In the genomic region with DNA sequence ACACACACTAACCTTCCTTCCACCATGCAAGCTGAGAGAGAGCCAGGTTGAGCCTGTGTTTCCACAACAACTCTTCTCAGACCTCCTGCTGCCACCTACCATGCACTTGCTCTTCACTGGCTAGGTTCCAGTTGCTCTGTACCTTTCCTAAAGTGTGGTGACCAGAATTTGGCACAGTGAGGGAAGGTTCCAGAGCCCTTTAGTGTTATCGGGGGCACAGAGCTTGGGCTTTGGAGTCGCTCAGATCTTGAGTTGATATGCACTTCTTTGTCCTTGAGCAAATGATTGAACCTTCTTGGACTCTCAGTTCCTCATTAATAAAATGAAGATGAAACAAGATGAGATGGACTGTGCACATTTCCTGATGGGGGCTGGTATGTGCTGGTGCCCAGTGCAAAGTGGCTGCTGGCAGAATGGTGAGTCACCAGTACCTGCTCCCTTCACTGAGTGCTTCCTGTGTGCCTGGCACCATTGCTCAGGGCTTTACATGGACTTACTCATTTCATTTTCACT, we compare ENCODE assay signal across 8 cellular contexts. TPM values are rescaled to one million over a fixed set of nuclear protein-coding genes. Genes with fewer than 3 reads are reported as not detected.
A peak's percentile ranks its signal among the peaks of the same experiment; 100 is the strongest.
DNase-seq lines count a peak whose midpoint lies in the region; ATAC-seq and TF ChIP-seq lines count a peak whose summit lies in the region.

No MANE protein-coding gene starts in this region.

- DNase-seq in GM10248 (ENCODE audit: extremely low spot score) (peak; percentile 23), epithelial cell of prostate (ENCODE audit: low read depth, low spot score) (peak; percentile 57), A673 (ENCODE audit: low spot score) (no peak), gastrocnemius medialis (no peak), sciatic nerve (ENCODE audit: low spot score) (no peak)

- no peak overlapping the region for H3K4me3 ChIP-seq in A673 (ENCODE audit: low read depth, low read length, poor library complexity, severe bottlenecking)
- no peak overlapping the region for H3K4me3 ChIP-seq in gastrocnemius medialis

- no TSS peak for BruUV-seq in A673 (replicated peaks; lab: Mats Ljungman, UMichigan)

- peak; percentile 92 for ATAC-seq in GM21390 (IDR thresholded peaks at IDR 0.05; ENCODE audit: unreplicated experiment)
- peak; percentile 38 for ATAC-seq in HG03575 (IDR thresholded peaks at IDR 0.05; ENCODE audit: extremely low read depth, insufficient number of reproducible peaks, low FRiP score, unreplicated experiment)
- ATAC-seq in HG03045 (IDR thresholded peaks at IDR 0.05; ENCODE audit: unreplicated experiment): no peak
- no peak for ATAC-seq in gastrocnemius medialis
- no peak for ATAC-seq in sciatic nerve

- POLR2A ChIA-PET in GM10248 (lab: Yijun Ruan, JAX) (no interaction called here), A673 (lab: Charles Lee; ENCODE audit: low non-redundant PET) (no interaction called here)

- in situ Hi-C loops in gastrocnemius medialis (cut with MboI; ENCODE audit: low sequenced_read_pairs in 4 of 4): no loop called here

- TF ChIP-seq CTCF in GM10248 (IDR thresholded peaks at IDR 0.05; ENCODE audit: control extremely low read depth, extremely low read depth, low read depth, missing control alignments) (no peak), A673 (conservative IDR thresholded peaks at IDR 0.05; ENCODE audit: low read depth, low read length) (no peak), gastrocnemius medialis (IDR thresholded peaks at IDR 0.05 in 4 of 5, conservative IDR thresholded peaks at IDR 0.05 in 1 of 5) (no peak)

- H3K9me3 ChIP-seq in A673 (ENCODE audit: low read depth, low read length, poor library complexity, severe bottlenecking): peaks cover 4% of the 10 kb centered on the region
- H3K9me3 ChIP-seq in gastrocnemius medialis: no peaks in the 10 kb centered on the region

- TF ChIP-seq POLR2A in gastrocnemius medialis (IDR thresholded peaks at IDR 0.05): no peak

- H3K27ac ChIP-seq in epithelial cell of prostate (peak overlapping the region; percentile 34), A673 (ENCODE audit: low read depth, low read length, poor library complexity, severe bottlenecking) (no peak overlapping the region), gastrocnemius medialis (no peak overlapping the region)

- CTCF ChIA-PET in GM10248 (lab: Yijun Ruan, JAX) (interaction anchor here (0.6 to 1.0 kb wide), 3 partner anchors 31 to 48 kb away, joined by 3 read pairs; partner anchors contain the start of gene NEDD4L), A673 (lab: Charles Lee) (no interaction called here)

- H3K27me3 ChIP-seq in A673 (replicated peaks; ENCODE audit: insufficient read depth, low read depth, low read length, poor library complexity) (no peaks in the 10 kb centered on the region), gastrocnemius medialis (no peaks in the 10 kb centered on the region)

- no peaks in the 10 kb centered on the region for H3K4me1 ChIP-seq in A673 (ENCODE audit: insufficient read depth, low read length, poor library complexity, severe bottlenecking)
- no peaks in the 10 kb centered on the region for H3K4me1 ChIP-seq in gastrocnemius medialis

- intact Hi-C loops in A673 (cut with micrococcal nuclease; ENCODE audit: unreplicated experiment) (no loop called here), gastrocnemius medialis (cut with DNase I; ENCODE audit: low total_unique reads) (no loop called here), sciatic nerve (cut with DNase I) (no loop called here)

- no peaks in the 10 kb centered on the region for H3K36me3 ChIP-seq in A673 (ENCODE audit: insufficient read depth, low read length, poor library complexity, severe bottlenecking)
- H3K36me3 ChIP-seq in gastrocnemius medialis: no peaks in the 10 kb centered on the region

RNA-seq across cellular contexts. Expression of gene NEDD4L, which starts 47.1 kb away (rescaled TPM):
- total RNA-seq in A673 (2021): 15.3 and 23.8 TPM in 2 replicates
- total RNA-seq in gastrocnemius medialis: 10 to 100 TPM; 27.4 to 81.5 (median 51.5) TPM
- 30.9 TPM for total RNA-seq in sciatic nerve

Comparison
In these comparisons a context has a peak if more than half of its experiments do, and no peak if none do; other contexts are left out.
1. DNase-seq: peak in GM10248 (single experiment) and epithelial cell of prostate (single experiment); none in A673 (single experiment), gastrocnemius medialis (0 of 2) and sciatic nerve (single experiment).
2. ATAC-seq: peak in GM21390 (single experiment) and HG03575 (single experiment); none in HG03045 (single experiment), gastrocnemius medialis (0 of 2) and sciatic nerve (single experiment).